ENCODE assay signal across 15 cellular contexts in the genomic region with DNA sequence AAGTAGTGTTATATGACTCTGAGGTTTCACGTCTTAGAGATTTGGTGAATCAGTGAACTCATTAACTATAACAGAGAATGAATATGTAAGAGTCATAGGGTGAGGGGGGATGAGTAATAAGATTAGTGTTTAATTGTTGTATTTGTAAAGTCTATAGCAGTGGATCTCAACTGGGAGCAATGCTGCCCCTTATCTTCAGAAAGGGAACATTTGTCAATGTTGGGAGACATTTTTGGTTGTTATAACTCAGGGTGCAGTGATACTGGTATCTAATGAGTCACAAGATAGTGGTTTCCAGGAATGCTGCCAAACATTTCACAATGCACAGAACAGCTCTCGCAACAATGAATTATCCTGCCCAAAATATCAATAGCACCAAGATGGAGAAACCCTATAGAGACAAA.
A peak's percentile ranks its signal among the peaks of the same experiment; 100 is the strongest.
DNase-seq lines count a peak whose midpoint lies in the region; ATAC-seq and TF ChIP-seq lines count a peak whose summit lies in the region.
"Had no signal": no experiment of that assay in that cellular context is flagged by ENCODE, and none has a peak within 500 bp of the region (broad histone marks: within the 10 kb centered on the region; RNA-seq: fewer than 3 reads in every experiment).

No MANE protein-coding gene starts in this region.

- H3K4me3 ChIP-seq in left ventricle myocardium inferior (no peak overlapping the region), HAP-1 (no peak overlapping the region), transverse colon (no peak overlapping the region)
- H3K4me3 ChIP-seq: BLaER1 treated with 17β-estradiol and CSF1 and Interleukin-3, amounts not matched to agents 10 nM and 100 nM; heart right ventricle had no signal

- ATAC-seq in Right ventricle myocardium inferior (peak; percentile 52), foreskin keratinocyte (peak; percentile 98), GM21423 (IDR thresholded peaks at IDR 0.05; ENCODE audit: unreplicated experiment) (no peak)

- TF ChIP-seq POLR2A in transverse colon (IDR thresholded peaks at IDR 0.05): no peak

- peaks cover 3% of the 10 kb centered on the region for H3K9me3 ChIP-seq in left ventricle myocardium inferior (replicated peaks)
- H3K9me3 ChIP-seq in HAP-1: no peaks in the 10 kb centered on the region
- H3K9me3 ChIP-seq in transverse colon: no peaks in the 10 kb centered on the region
- H3K9me3 ChIP-seq: BLaER1 treated with 17β-estradiol and CSF1 and Interleukin-3, amounts not matched to agents 10 nM and 100 nM; heart right ventricle had no signal

- no peak for TF ChIP-seq EP300 in transverse colon (IDR thresholded peaks at IDR 0.05; ENCODE audit: low read depth)

- POLR2A ChIA-PET in RWPE1 (lab: Yijun Ruan, JAX; ENCODE audit: low non-redundant PET): no interaction called here

- in situ Hi-C loops in HAP-1 (cut with MboI; ENCODE audit: low sequenced_read_pairs): no loop called here
- in situ Hi-C loops in transverse colon (cut with MboI; ENCODE audit: low pct_ligation_motif_present in 1 of 4, low pct_unique_long_range_greater_than_20kb in 1 of 4, low sequenced_read_pairs in 3 of 4): no loop called here

- H3K27ac ChIP-seq in left ventricle myocardium inferior (replicated peaks) (no peak overlapping the region), RWPE1 (no peak overlapping the region), foreskin keratinocyte (peak overlapping the region; percentile 74), transverse colon (no peak overlapping the region)
- H3K27ac ChIP-seq: heart right ventricle, HL-60, parathyroid adenoma had no signal

- DNase-seq in Right ventricle myocardium inferior (ENCODE audit: missing footprints) (no peak), left ventricle myocardium inferior (no peak), RWPE1 (ENCODE audit: low spot score) (peak; percentile 78), foreskin keratinocyte (peak; percentile 96 to 99), HAP-1 (ENCODE audit: low spot score in 2 of 2) (no peak), transverse colon (no peak)
- DNase-seq in effector CD4-positive, alpha-beta T cell: no peak
- DNase-seq: activated CD4-positive, alpha-beta T cell treated with anti-CD3 and anti-CD28 coated beads for 4 hours; activated naive CD8-positive, alpha-beta T cell treated with anti-CD3 and anti-CD28 coated beads, Interleukin-2, amount 10 ng/mL, durations not matched to agents 7 days and 5 days; heart right ventricle; NCI-H774 had no signal

- TF ChIP-seq CTCF in left ventricle myocardium inferior (IDR thresholded peaks at IDR 0.05; ENCODE audit: borderline replicate concordance) (no peak), RWPE1 (conservative IDR thresholded peaks at IDR 0.05; ENCODE audit: low read depth) (no peak), foreskin keratinocyte (conservative IDR thresholded peaks at IDR 0.05) (peak; percentile 85), transverse colon (IDR thresholded peaks at IDR 0.05) (no peak)

- 60 to 64% methylated on average over 2 of the region's 2 CpGs for WGBS in transverse colon (ENCODE audit: low coverage in 1 of 2), 2 donors

- H3K27me3 ChIP-seq in left ventricle myocardium inferior (ENCODE audit: low read depth) (no peaks in the 10 kb centered on the region), foreskin keratinocyte (no peaks in the 10 kb centered on the region), HAP-1 (ENCODE audit: low read depth) (no peaks in the 10 kb centered on the region), transverse colon (no peaks in the 10 kb centered on the region)
- H3K27me3 ChIP-seq: BLaER1 treated with 17β-estradiol and CSF1 and Interleukin-3, amounts not matched to agents 10 nM and 100 nM; heart right ventricle had no signal

- intact Hi-C loops in Right ventricle myocardium inferior (cut with DNase I): no loop called here
- intact Hi-C loops in left ventricle myocardium inferior (cut with micrococcal nuclease): no loop called here
- intact Hi-C loops in transverse colon (cut with DNase I; ENCODE audit: low total_unique reads): no loop called here

- CTCF ChIA-PET in RWPE1 (lab: Yijun Ruan, JAX): interaction anchor here (0.7 kb wide), 1 partner anchor 1982 kb away, joined by 3 read pairs; no protein-coding TSS in a partner anchor

- H3K4me1 ChIP-seq in left ventricle myocardium inferior (no peaks in the 10 kb centered on the region), foreskin keratinocyte (peaks cover 12% of the 10 kb centered on the region), HAP-1 (no peaks in the 10 kb centered on the region), transverse colon (no peaks in the 10 kb centered on the region)
- H3K4me1 ChIP-seq: parathyroid adenoma had no signal

- H3K36me3 ChIP-seq in left ventricle myocardium inferior: no peaks in the 10 kb centered on the region
- no peaks in the 10 kb centered on the region for H3K36me3 ChIP-seq in HAP-1 (replicated peaks)
- H3K36me3 ChIP-seq in transverse colon: no peaks in the 10 kb centered on the region
- H3K36me3 ChIP-seq: BLaER1 treated with 17β-estradiol and CSF1 and Interleukin-3, amounts not matched to agents 10 nM and 100 nM; heart right ventricle had no signal

Comparison
In these comparisons a context has a peak if more than half of its experiments do, and no peak if none do; other contexts are left out.
1. DNase-seq: peak in RWPE1 (single experiment) and foreskin keratinocyte (2 of 2); none in Right ventricle myocardium inferior (single experiment), left ventricle myocardium inferior (single experiment), effector CD4-positive, alpha-beta T cell (single experiment), HAP-1 (0 of 2) and transverse colon (single experiment).